In the genomic region with DNA sequence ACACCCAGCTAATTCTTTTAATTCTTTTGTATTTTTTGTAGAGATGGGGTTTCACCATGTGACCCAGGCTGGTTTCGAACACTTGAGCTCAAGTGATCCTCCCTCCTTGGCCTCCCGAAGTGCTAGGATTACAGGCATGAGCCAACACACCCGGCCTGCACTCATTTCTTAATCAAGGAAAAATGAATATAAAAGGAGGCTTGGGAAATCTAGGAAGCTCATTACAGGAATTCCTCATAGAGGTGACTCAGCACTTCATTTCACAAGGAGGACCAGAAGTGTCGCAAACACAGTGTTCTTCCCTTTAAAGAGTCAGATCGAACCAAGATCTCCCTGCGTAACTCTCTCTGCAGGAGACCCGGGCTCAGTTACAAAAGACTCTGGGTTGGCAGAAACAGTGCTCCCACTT, we compare ENCODE assay signal across 9 cellular contexts. TPM values are rescaled to one million over a fixed set of nuclear protein-coding genes. Genes with fewer than 3 reads are reported as not detected.
DNase-seq lines count a peak whose midpoint lies in the region; ATAC-seq and TF ChIP-seq lines count a peak whose summit lies in the region.
"Had no signal": no experiment of that assay in that cellular context is flagged by ENCODE, and none has a peak within 500 bp of the region (broad histone marks: within the 10 kb centered on the region; RNA-seq: fewer than 3 reads in every experiment).

No MANE protein-coding gene starts in this region.

- peaks cover 6% of the 10 kb centered on the region in 2 donors for H3K36me3 Mint-ChIP-seq in activated T-cell treated with anti-CD3 and anti-CD28 coated beads, Interleukin-2, amount 50 U/mL, for 72 hours (ENCODE audit: insufficient read depth in 2 of 2)
- no peaks in the 10 kb centered on the region for H3K36me3 Mint-ChIP-seq in CD8-positive, alpha-beta T cell
- peaks cover 3 to 6% (median 4%) of the 10 kb centered on the region in 3 donors for H3K36me3 Mint-ChIP-seq in immature natural killer cell

- H4K20me1 ChIP-seq in PC-3 (ENCODE audit: low read length) (no peaks in the 10 kb centered on the region), OCI-LY7 (ENCODE audit: insufficient read depth, low read length) (no peaks in the 10 kb centered on the region)

- H3K9me3 ChIP-seq in PC-3 (ENCODE audit: low read length) (0 out of 2 replicates have a peak, but pooled peaks cover 3% of the 10 kb centered on the region), OCI-LY7 (ENCODE audit: low read length) (0 out of 2 replicates have a peak, but pooled peaks cover 4% of the 10 kb centered on the region)
- H3K9me3 ChIP-seq in CD8-positive, alpha-beta T cell (ENCODE audit: low read length): no peaks in the 10 kb centered on the region

- H3K36me3 ChIP-seq in PC-3 (ENCODE audit: low read depth, low read length) (0 out of 2 replicates have a peak, but pooled peaks cover 3% of the 10 kb centered on the region), OCI-LY7 (ENCODE audit: insufficient read depth, low read length) (no peaks in the 10 kb centered on the region)
- no peaks in the 10 kb centered on the region for H3K36me3 ChIP-seq in CD8-positive, alpha-beta T cell (ENCODE audit: insufficient read depth, low read length)

- peak; percentile 30; the same call in 1 of the 2 replicates for ATAC-seq in PC-3
- ATAC-seq in activated T-cell treated with anti-CD3 and anti-CD28 coated beads, Interleukin-2, amount 50 U/mL, for 72 hours (replicated peaks in 1 of 2): no peak
- no peak for ATAC-seq in CD8-positive, alpha-beta T cell

- H3K27ac ChIP-seq in PC-3 (ENCODE audit: low read length) (peak overlapping the region; percentile 15), OCI-LY7 (ENCODE audit: low read depth, low read length, poor library complexity, severe bottlenecking) (no peak overlapping the region)
- H3K27ac ChIP-seq in CD8-positive, alpha-beta T cell (ENCODE audit: low read depth, low read length): no peak overlapping the region

- no peaks in the 10 kb centered on the region for H3K27me3 ChIP-seq in PC-3 (ENCODE audit: low read length)
- H3K27me3 ChIP-seq in CD8-positive, alpha-beta T cell (ENCODE audit: insufficient read depth, low read length): no peaks in the 10 kb centered on the region

- H3K9ac ChIP-seq in PC-3 (ENCODE audit: low read length): no peak overlapping the region

- H2AFZ ChIP-seq in PC-3 (ENCODE audit: low read length) (peak overlapping the region; percentile 49), OCI-LY7 (ENCODE audit: low read length) (no peak overlapping the region)

- no peaks in the 10 kb centered on the region for H3F3A ChIP-seq in PC-3 (ENCODE audit: low read length, unreplicated experiment)

- no peak overlapping the region for H3K4me3 Mint-ChIP-seq in activated T-cell treated with anti-CD3 and anti-CD28 coated beads, Interleukin-2, amount 50 U/mL, for 72 hours
- H3K4me3 Mint-ChIP-seq in CD8-positive, alpha-beta T cell: no peak overlapping the region
- no peak overlapping the region for H3K4me3 Mint-ChIP-seq in immature natural killer cell
- H3K4me3 Mint-ChIP-seq: IgD-negative memory B cell had no signal

- H3K9me3 Mint-ChIP-seq in activated T-cell treated with anti-CD3 and anti-CD28 coated beads, Interleukin-2, amount 50 U/mL, for 72 hours: peaks cover 4 to 6% of the 10 kb centered on the region in 2 donors
- H3K9me3 Mint-ChIP-seq in CD8-positive, alpha-beta T cell: peaks cover 6% of the 10 kb centered on the region
- H3K9me3 Mint-ChIP-seq in immature natural killer cell: peaks cover 0 to 7% (median 2%) of the 10 kb centered on the region in 6 donors

- H3K4me1 ChIP-seq in PC-3 (ENCODE audit: insufficient read depth, low read length) (peaks cover 20% of the 10 kb centered on the region), OCI-LY7 (ENCODE audit: insufficient read depth, low read length, poor library complexity, severe bottlenecking) (no peaks in the 10 kb centered on the region)
- H3K4me1 ChIP-seq in CD8-positive, alpha-beta T cell (ENCODE audit: insufficient read depth, low read length): peaks cover 14% of the 10 kb centered on the region

- no peaks in the 10 kb centered on the region for H3K79me2 ChIP-seq in PC-3 (ENCODE audit: low read length)
- no peaks in the 10 kb centered on the region for H3K79me2 ChIP-seq in OCI-LY7 (ENCODE audit: insufficient read depth, low read depth, low read length)

- H3K27me3 Mint-ChIP-seq in activated T-cell treated with anti-CD3 and anti-CD28 coated beads, Interleukin-2, amount 50 U/mL, for 72 hours (ENCODE audit: low read depth): no peaks in the 10 kb centered on the region
- H3K27me3 Mint-ChIP-seq in CD8-positive, alpha-beta T cell (ENCODE audit: low read depth): no peaks in the 10 kb centered on the region
- peaks cover 0 to 3% (median 0%) of the 10 kb centered on the region in 3 donors for H3K27me3 Mint-ChIP-seq in immature natural killer cell (ENCODE audit: low read depth in 3 of 3)
- H3K27me3 Mint-ChIP-seq: IgD-negative memory B cell had no signal

- BruUV-seq in PC-3 (replicated peaks; lab: Mats Ljungman, UMichigan) (no TSS peak), OCI-LY7 (replicated peaks; lab: Mats Ljungman, UMichigan) (no TSS peak)

- peak; percentile 28 for DNase-seq in ELF-1 (ENCODE audit: low read depth, low spot score)
- DNase-seq in PC-3: peak; percentile 84
- DNase-seq in fibroblast of peridontal ligament (ENCODE audit: extremely low read depth): peak; percentile 100
- DNase-seq in renal cortical epithelial cell (ENCODE audit: low read depth): peak; percentile 99
- DNase-seq in activated T-cell treated with anti-CD3 and anti-CD28 coated beads, Interleukin-2, amount 50 U/mL, for 72 hours: no peak
- DNase-seq in CD8-positive, alpha-beta T cell: no peak
- no peak for DNase-seq in immature natural killer cell
- DNase-seq in OCI-LY7 (ENCODE audit: low spot score): no peak

- TF ChIP-seq CTCF in PC-3 (conservative IDR thresholded peaks at IDR 0.05; ENCODE audit: low read depth, low read length): no peak
- TF ChIP-seq CTCF in CD8-positive, alpha-beta T cell (IDR thresholded peaks at IDR 0.05): no peak
- no peak for TF ChIP-seq CTCF in OCI-LY7 (conservative IDR thresholded peaks at IDR 0.05; ENCODE audit: low read length)

- POLR2A ChIA-PET in PC-3 (lab: Charles Lee; ENCODE audit: unreplicated experiment): interaction anchor here (0.5 to 1.0 kb wide), 3 partner anchors 9 to 106 kb away, joined by 3 to 4 read pairs (median 4); a partner anchor contains a TSS
- POLR2A ChIA-PET in CD8-positive, alpha-beta T cell (lab: Charles Lee): interaction anchor here (0.7 kb wide), 1 partner anchor 30 kb away, joined by 3 read pairs; a partner anchor contains a TSS
- POLR2A ChIA-PET in OCI-LY7 (lab: Charles Lee): interaction anchor here (0.7 to 0.9 kb wide), 3 partner anchors 58 to 300 kb away, joined by 3 to 4 read pairs (median 3); no protein-coding TSS in a partner anchor

- CTCF ChIA-PET in PC-3 (lab: Charles Lee): no interaction called here
- CTCF ChIA-PET in CD8-positive, alpha-beta T cell (lab: Charles Lee): interaction anchor here (1.9 kb wide), 1 partner anchor 82 kb away, joined by 4 read pairs; a partner anchor contains a TSS
- CTCF ChIA-PET in OCI-LY7 (lab: Charles Lee; ENCODE audit: unreplicated experiment): no interaction called here

- H3K9me2 ChIP-seq in PC-3 (replicated peaks; ENCODE audit: low read length): no peaks in the 10 kb centered on the region
- no peaks in the 10 kb centered on the region for H3K9me2 ChIP-seq in OCI-LY7 (ENCODE audit: insufficient read depth, low read length)

- peaks cover 11% of the 10 kb centered on the region for H3K4me1 Mint-ChIP-seq in activated T-cell treated with anti-CD3 and anti-CD28 coated beads, Interleukin-2, amount 50 U/mL, for 72 hours (ENCODE audit: low read depth)
- H3K4me1 Mint-ChIP-seq in CD8-positive, alpha-beta T cell (ENCODE audit: low read depth): peaks cover 3% of the 10 kb centered on the region
- peaks cover 0 to 2% of the 10 kb centered on the region in 2 donors for H3K4me1 Mint-ChIP-seq in immature natural killer cell

- H3K27ac Mint-ChIP-seq in activated T-cell treated with anti-CD3 and anti-CD28 coated beads, Interleukin-2, amount 50 U/mL, for 72 hours: no peak overlapping the region
- H3K27ac Mint-ChIP-seq in CD8-positive, alpha-beta T cell: no peak overlapping the region
- H3K27ac Mint-ChIP-seq in immature natural killer cell: no peak overlapping the region
- H3K27ac Mint-ChIP-seq: IgD-negative memory B cell had no signal

- no peak overlapping the region for H3K4me3 ChIP-seq in PC-3 (ENCODE audit: low read length)
- no peak overlapping the region for H3K4me3 ChIP-seq in CD8-positive, alpha-beta T cell (ENCODE audit: low read depth, low read length)
- H3K4me3 ChIP-seq in OCI-LY7 (ENCODE audit: low read depth, low read length, poor library complexity, severe bottlenecking): no peak overlapping the region

- H3K4me2 ChIP-seq in PC-3 (ENCODE audit: low read length) (no peak overlapping the region), OCI-LY7 (ENCODE audit: low read length) (no peak overlapping the region)

- intact Hi-C loops in PC-3 (cut with micrococcal nuclease): loop anchor here (2.0 to 5.0 kb wide), 2 partner anchors 29 to 42 kb away; no protein-coding TSS in a partner anchor
- intact Hi-C loops in CD8-positive, alpha-beta T cell (cut with DNase I, micrococcal nuclease): no loop called here
- intact Hi-C loops in OCI-LY7 (cut with micrococcal nuclease; ENCODE audit: unreplicated experiment): no loop called here

RNA-seq across cellular contexts. Expression of a gene that starts 30.3 kb away (rescaled TPM):
- total RNA-seq in PC-3 (2014; rRNA removed): 186 and 226 TPM in 2 replicates
- total RNA-seq in renal cortical epithelial cell: 213 and 383 TPM in 2 replicates
- 100 to 1,000 TPM; 391 to 596 TPM for total RNA-seq in activated T-cell treated with anti-CD3 and anti-CD28 coated beads, Interleukin-2, amount 50 U/mL, for 72 hours
- 1,000 to 10,000 TPM; 1,097 to 1,133 TPM for total RNA-seq in CD8-positive, alpha-beta T cell
- polyA plus RNA-seq in immature natural killer cell: 100 to 1,000 TPM; 339 to 579 (median 435) TPM
- 100 and 109 TPM in 2 replicates for total RNA-seq in OCI-LY7 (2014; rRNA removed; shearing (Covaris generic))
- 37.0 and 43.6 TPM in 2 replicates for total RNA-seq in OCI-LY7 (2022)

Comparison
In these comparisons a context has a peak if more than half of its experiments do, and no peak if none do; other contexts are left out.
1. DNase-seq: peak in ELF-1 (single experiment), PC-3 (single experiment), fibroblast of peridontal ligament (single experiment) and renal cortical epithelial cell (single experiment); none in activated T-cell treated with anti-CD3 and anti-CD28 coated beads, Interleukin-2, amount 50 U/mL, for 72 hours (0 of 2), CD8-positive, alpha-beta T cell (0 of 7), immature natural killer cell (0 of 3) and OCI-LY7 (single experiment).